In the genomic region with DNA sequence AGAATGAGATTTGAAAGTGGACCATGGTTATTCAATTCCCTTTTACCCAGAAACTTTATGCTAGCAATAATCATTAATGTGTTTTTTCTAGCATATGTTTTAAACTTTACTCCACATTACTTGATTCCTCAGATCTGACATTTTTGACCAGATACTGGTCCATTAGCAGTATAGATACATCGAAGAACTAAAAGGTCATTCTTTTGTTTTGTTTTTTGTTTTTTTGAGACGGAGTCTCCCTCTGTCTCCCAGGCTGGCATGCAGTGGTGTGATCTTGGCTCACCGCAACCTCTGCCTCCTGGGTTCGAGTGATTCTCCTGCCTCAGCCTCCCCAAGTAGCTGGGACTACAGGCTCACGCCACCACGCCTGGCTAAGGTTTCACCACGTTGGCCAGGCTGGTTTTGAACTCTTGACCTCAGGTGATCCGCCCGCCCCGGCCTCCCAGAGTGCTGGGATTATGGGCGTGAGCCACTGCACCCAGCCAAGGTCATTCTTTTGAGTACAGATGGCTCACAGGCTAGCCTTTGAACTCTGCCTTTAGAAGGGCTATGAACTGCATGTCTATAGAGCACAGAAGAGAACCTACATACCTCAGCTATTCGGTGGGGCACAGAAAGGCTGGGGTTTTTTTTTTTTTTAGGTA, we compare ENCODE assay signal across 23 cellular contexts. TPM values are rescaled to one million over a fixed set of nuclear protein-coding genes. Genes with fewer than 3 reads are reported as not detected.
DNase-seq lines count a peak whose midpoint lies in the region; ATAC-seq, FAIRE-seq and TF ChIP-seq lines count a peak whose summit lies in the region.
"Had no signal": no experiment of that assay in that cellular context is flagged by ENCODE, and none has a peak within 500 bp of the region (broad histone marks: within the 10 kb centered on the region; RNA-seq: fewer than 3 reads in every experiment).

No MANE protein-coding gene starts in this region.

- WGBS in heart left ventricle, 4 donors, result 81 to 89% (median 85%) methylated on average over 12 of the region's 12 CpGs
- WGBS in K562 (ENCODE audit: insufficient coverage, low coverage, missing lambda C conversion rate), result 77% methylated on average over 12 of the region's 12 CpGs

- POLR2A ChIA-PET in K562 (lab: Yijun Ruan, JAX), result interaction anchor here (0.5 to 1.6 kb wide), 3 partner anchors 23 to 85 kb away, joined by 3 to 4 read pairs (median 4); a partner anchor contains a TSS

- no TSS peak for BruUV-seq in K562 (replicated peaks; lab: Mats Ljungman, UMichigan)

- H3K27me3 Mint-ChIP-seq in naive B cell, result no peaks in the 10 kb centered on the region
- H3K27me3 Mint-ChIP-seq in type B pancreatic cell, result no peaks in the 10 kb centered on the region
- H3K27me3 Mint-ChIP-seq: activated CD4-positive, alpha-beta T cell treated with anti-CD3 and anti-CD28 coated beads for 36 hours; dendritic cell treated with granulocyte-macrophage colony-stimulating factor and Interleukin-4, amounts not matched to agents 40 ng/mL and 50 ng/mL, for 4 days had no signal

- H3K4me3 ChIP-seq in heart left ventricle (no peak overlapping the region), K562 (no peak overlapping the region)
- H3K4me3 ChIP-seq: ovary had no signal

- H3K27ac Mint-ChIP-seq in naive B cell, result peak overlapping the region in 5 of 6 donors; percentile 5 to 93 (median 49)
- H3K27ac Mint-ChIP-seq in type B pancreatic cell, result peak overlapping the region; percentile 93
- H3K27ac Mint-ChIP-seq: activated CD4-positive, alpha-beta T cell treated with anti-CD3 and anti-CD28 coated beads for 36 hours; CD8-positive, alpha-beta T cell had no signal

- ATAC-seq in heart left ventricle (peak in 1 of 4 donors; percentile 7), left ventricle myocardium superior (no peak), K562 (peak; percentile 44; the same call in 1 of the 3 replicates), naive B cell (ENCODE audit: low read depth in 2 of 2) (no peak)
- ATAC-seq: activated CD4-positive, alpha-beta T cell treated with anti-CD3 and anti-CD28 coated beads for 36 hours; CD8-positive, alpha-beta T cell; stimulated activated naive CD8-positive, alpha-beta T cell treated with anti-CD3 and anti-CD28 coated beads, Interleukin-15, Interleukin-2, amounts not matched to agents 100 U/mL and 50 U/mL, for 24 hours had no signal

- TF ChIP-seq CTCF in heart left ventricle (IDR thresholded peaks at IDR 0.05) (no peak), K562 (IDR thresholded peaks at IDR 0.05 in 2 of 3, conservative IDR thresholded peaks at IDR 0.05 in 1 of 3; ENCODE audit: insufficient read depth in 2 of 3, low read depth in 1 of 3, low read length in 3 of 3) (no peak), type B pancreatic cell (conservative IDR thresholded peaks at IDR 0.05) (no peak), GM13976 (IDR thresholded peaks at IDR 0.05; ENCODE audit: borderline replicate concordance, control extremely low read depth, extremely low read depth, insufficient read depth, missing control alignments) (no peak)

- H3K79me2 ChIP-seq in K562 (ENCODE audit: control insufficient read depth, insufficient read depth, low read length), result no peaks in the 10 kb centered on the region

- H3K9me1 ChIP-seq in K562 (ENCODE audit: control insufficient read depth, insufficient read depth, low read length), result no peaks in the 10 kb centered on the region

- peak overlapping the region in 1 of 2 experiments; percentile 61; a peak in 1 of 4 replicates for H3K9ac ChIP-seq in K562 (ENCODE audit: insufficient read depth in 1 of 2, low read depth in 2 of 2, low read length in 2 of 2)

- TF ChIP-seq POLR2A in heart left ventricle (IDR thresholded peaks at IDR 0.05), result no peak
- TF ChIP-seq POLR2A in K562 (conservative IDR thresholded peaks at IDR 0.05), result no peak

- in situ Hi-C loops in K562 (cut with MboI), result no loop called here
- in situ Hi-C loops in GM13976 (cut with MboI; ENCODE audit: low sequenced_read_pairs, unreplicated experiment), result no loop called here

- CTCF ChIA-PET in K562 (lab: Yijun Ruan, JAX; ENCODE audit: low intra/inter-chr PET ratio), result no interaction called here

- H3K9me3 ChIP-seq in heart left ventricle (no peaks in the 10 kb centered on the region), K562 (replicated peaks; ENCODE audit: control insufficient read depth, insufficient read depth, low read depth, low read length) (no peaks in the 10 kb centered on the region)
- H3K9me3 ChIP-seq: ovary had no signal

- TF ChIP-seq RAD21 in K562 (CRISPR knock-in tag; conservative IDR thresholded peaks at IDR 0.05 in 1 of 2, IDR thresholded peaks at IDR 0.05 in 1 of 2), result no peak

- intact Hi-C loops in heart left ventricle (cut with DNase I), result no loop called here
- intact Hi-C loops in left ventricle myocardium superior (cut with micrococcal nuclease), result no loop called here
- intact Hi-C loops in K562 (cut with micrococcal nuclease), result no loop called here

- H3K4me1 Mint-ChIP-seq in naive B cell (peaks cover 27 to 34% (median 27%) of the 10 kb centered on the region in 3 donors), type B pancreatic cell (ENCODE audit: unreplicated experiment) (peaks cover 14% of the 10 kb centered on the region)
- H3K4me1 Mint-ChIP-seq: activated CD4-positive, alpha-beta T cell treated with anti-CD3 and anti-CD28 coated beads for 36 hours had no signal

- H3K4me3 Mint-ChIP-seq in naive B cell (peak overlapping the region in 7 of 8 donors; percentile 9 to 77 (median 64)), type B pancreatic cell (no peak overlapping the region)
- H3K4me3 Mint-ChIP-seq: activated CD4-positive, alpha-beta T cell treated with anti-CD3 and anti-CD28 coated beads for 36 hours; CD8-positive, alpha-beta T cell; dendritic cell treated with granulocyte-macrophage colony-stimulating factor and Interleukin-4, amounts not matched to agents 40 ng/mL and 50 ng/mL, for 4 days had no signal

- H3K36me3 ChIP-seq in heart left ventricle (peaks cover 0 to 69% (median 53%) of the 10 kb centered on the region in 9 donors), K562 (ENCODE audit: control insufficient read depth, insufficient read depth, low read length) (peaks cover 56% of the 10 kb centered on the region)
- H3K36me3 ChIP-seq: ovary had no signal

- FAIRE-seq in K562 (lab: Jason Lieb, UNC), result peak; percentile 15
- FAIRE-seq: islet of Langerhans had no signal

- TF ChIP-seq EP300 in K562 (IDR thresholded peaks at IDR 0.05; ENCODE audit: low read length), result no peak

- H3K27ac ChIP-seq in heart left ventricle (peak overlapping the region in 10 of 12 donors; percentile 16 to 76 (median 44)), K562 (ENCODE audit: extremely low read depth, low read depth, low read length) (no peak overlapping the region)
- H3K27ac ChIP-seq: ovary had no signal

- H3K27me3 ChIP-seq in heart left ventricle (no peaks in the 10 kb centered on the region), K562 (ENCODE audit: control insufficient read depth in 2 of 2, insufficient read depth in 2 of 2, low read length in 2 of 2) (no peaks in the 10 kb centered on the region)
- H3K27me3 ChIP-seq: ovary had no signal

- DNase-seq in heart left ventricle (no peak), left ventricle myocardium superior (no peak), K562 (ENCODE audit: extremely low read depth in 1 of 4, low spot score in 3 of 4) (no peak), naive B cell (no peak), type B pancreatic cell (ENCODE audit: extremely low spot score, unreplicated experiment) (no peak), GM13976 (ENCODE audit: low spot score) (no peak), NCI-H69 (lab: John Stamatoyannopoulos, UW) (no peak), NCI-H2081 (lab: John Stamatoyannopoulos, UW) (no peak)
- DNase-seq: activated CD4-positive, alpha-beta T cell treated with anti-CD3 and anti-CD28 coated beads for 36 hours; activated CD8-positive, alpha-beta memory T cell treated with anti-CD3 and anti-CD28 coated beads, Interleukin-2, amount 50 U/mL, for 48 hours; activated naive CD4-positive, alpha-beta T cell treated with Interleukin-2 at 50 U/mL for 16 hours; CD8-positive, alpha-beta T cell; erythroblast; NCI-H1092; NCI-H2171; ovary; SHP77 treated with DMSO at 0.1 percent for 48 hours; stimulated activated CD4-positive, alpha-beta T cell treated with anti-CD3 and anti-CD28 coated beads, Interleukin-12 subunit alpha, Interleukin-12 subunit beta, amount 100 ng/mL, for 4 hours; stimulated activated naive CD8-positive, alpha-beta T cell treated with anti-CD3 and anti-CD28 coated beads, Interleukin-15, Interleukin-2, amounts not matched to agents 100 U/mL and 50 U/mL, for 24 hours had no signal

- H3K4me1 ChIP-seq in heart left ventricle (peaks cover 0 to 48% (median 25%) of the 10 kb centered on the region in 12 donors), K562 (replicated peaks in 1 of 2; ENCODE audit: control insufficient read depth in 2 of 2, insufficient read depth in 2 of 2, low read length in 2 of 2) (peaks cover 4 to 10% of the 10 kb centered on the region in 2 experiments; a peak in 4 of 5 replicates)

- H4K20me1 ChIP-seq in K562 (replicated peaks; ENCODE audit: control insufficient read depth, insufficient read depth, low read length), result no peaks in the 10 kb centered on the region

- H3K9me3 Mint-ChIP-seq in naive B cell (no peaks in the 10 kb centered on the region), type B pancreatic cell (no peaks in the 10 kb centered on the region)
- H3K9me3 Mint-ChIP-seq: CD8-positive, alpha-beta T cell; dendritic cell treated with granulocyte-macrophage colony-stimulating factor and Interleukin-4, amounts not matched to agents 40 ng/mL and 50 ng/mL, for 4 days had no signal

- no peak overlapping the region for H3K4me2 ChIP-seq in K562 (ENCODE audit: insufficient read depth, low read length)

- no peak overlapping the region for H2AFZ ChIP-seq in K562 (ENCODE audit: low read depth, low read length)

- H3K36me3 Mint-ChIP-seq in naive B cell (peaks cover 0 to 7% of the 10 kb centered on the region in 2 donors), type B pancreatic cell (peaks cover 16% of the 10 kb centered on the region)

RNA-seq across cellular contexts. Expression of a gene that starts 28.6 kb away (rescaled TPM):
- total RNA-seq in heart left ventricle (100 to 1,000 TPM; 102 to 232 (median 119) TPM), left ventricle myocardium superior (102 TPM), K562 (2014; rRNA removed) (61.6 and 77.7 TPM in 2 replicates), K562 (2014; rRNA removed; fragmentation: Illumina TruSeq; extraction: Trizol) (63.6 and 68.7 TPM in 2 replicates), K562 (2015; rRNA removed; fragmentation: Illumina TruSeq; extraction: Trizol) (67.6 and 69.3 TPM in 2 replicates), K562 (2021) (74.2 and 82.5 TPM in 2 replicates), type B pancreatic cell (ENCODE audit: low replicate concordance) (89.6 and 114 TPM in 2 replicates)
- polyA plus RNA-seq in heart left ventricle (100 to 1,000 TPM in 1 of 2 donors, 10 to 100 TPM in 1; 35.5 to 147 TPM), K562 (2011; rRNA removed) (49.7 and 71.8 TPM in 2 replicates), K562 (2014; fragmentation: Illumina TruSeq; extraction: Trizol) (67.0 and 67.4 TPM in 2 replicates), K562 (2014; fragmentation: Nextera tagmentation; extraction: Ambion mirVana) (10 to 100 TPM; 75.8 to 83.4 TPM), K562 (2014; rRNA removed) (31.7 and 41.3 TPM in 2 replicates), naive B cell (ENCODE audit: low read depth in 6 of 6) (10 to 100 TPM in 5 of 6 donors, 1 to 10 TPM in 1; 8.9 to 27.0 (median 14.7) TPM)
- total RNA-seq in K562 (2011; cell fraction: chromatin; rRNA removed; ENCODE audit: low replicate concordance), result 21.4 and 25.8 TPM in 2 replicates
- 10.4 and 15.0 TPM in 2 replicates for total RNA-seq in K562 (2011; cell fraction: nucleolus; rRNA removed)
- total RNA-seq in K562 (2011; cell fraction: nucleoplasm; rRNA removed), result 25.0 and 30.4 TPM in 2 replicates
- 29.5 and 60.9 TPM in 2 replicates for polyA plus RNA-seq in K562 (2011; cell fraction: cytosol; rRNA removed)
- 9.7 and 16.8 TPM in 2 replicates for polyA plus RNA-seq in K562 (2011; cell fraction: nucleus; rRNA removed)
- polyA plus RNA-seq in K562 (2012), result 56.6 and 61.2 TPM in 2 replicates
- polyA minus RNA-seq in K562 (2011; rRNA and poly(A)+ RNA removed), result 75.5 and 113 TPM in 2 replicates
- polyA minus RNA-seq in K562 (2011; cell fraction: cytosol; rRNA and poly(A)+ RNA removed), result 62.4 and 104 TPM in 2 replicates
- 5.1 and 9.6 TPM in 2 replicates for polyA minus RNA-seq in K562 (2011; cell fraction: nucleus; rRNA and poly(A)+ RNA removed)

RNA-seq across cellular contexts. Expression of a gene that starts 29.1 kb away (rescaled TPM):
- not detected for total RNA-seq in heart left ventricle
- polyA plus RNA-seq in heart left ventricle, result not detected
- total RNA-seq in left ventricle myocardium superior, result not detected
- not detected in 2 replicates for total RNA-seq in K562 (2011; cell fraction: chromatin; rRNA removed; ENCODE audit: low replicate concordance)
- not detected in 2 replicates for total RNA-seq in K562 (2011; cell fraction: nucleolus; rRNA removed)
- total RNA-seq in K562 (2011; cell fraction: nucleoplasm; rRNA removed), result not detected in 2 replicates
- not detected in 2 replicates for total RNA-seq in K562 (2014; rRNA removed)
- total RNA-seq in K562 (2014; rRNA removed; fragmentation: Illumina TruSeq; extraction: Trizol), result not detected in 2 replicates
- not detected in 2 replicates for total RNA-seq in K562 (2015; rRNA removed; fragmentation: Illumina TruSeq; extraction: Trizol)
- total RNA-seq in K562 (2021), result not detected in 2 replicates
- polyA plus RNA-seq in K562 (2011; rRNA removed), result 0.03 TPM in 1 of 2 replicates, not detected in the other
- polyA plus RNA-seq in K562 (2011; cell fraction: cytosol; rRNA removed), result not detected in 2 replicates
- not detected in 2 replicates for polyA plus RNA-seq in K562 (2011; cell fraction: nucleus; rRNA removed)
- polyA plus RNA-seq in K562 (2012), result not detected in 2 replicates
- polyA plus RNA-seq in K562 (2014; fragmentation: Illumina TruSeq; extraction: Trizol), result not detected in 2 replicates
- not detected for polyA plus RNA-seq in K562 (2014; fragmentation: Nextera tagmentation; extraction: Ambion mirVana)
- polyA plus RNA-seq in K562 (2014; rRNA removed), result not detected in 2 replicates
- polyA minus RNA-seq in K562 (2011; rRNA and poly(A)+ RNA removed), result not detected in 2 replicates
- not detected in 2 replicates for polyA minus RNA-seq in K562 (2011; cell fraction: cytosol; rRNA and poly(A)+ RNA removed)
- not detected in 2 replicates for polyA minus RNA-seq in K562 (2011; cell fraction: nucleus; rRNA and poly(A)+ RNA removed)
- not detected for polyA plus RNA-seq in naive B cell (ENCODE audit: low read depth in 6 of 6)
- not detected in 2 replicates for total RNA-seq in type B pancreatic cell (ENCODE audit: low replicate concordance)
- total RNA-seq: A673; activated CD4-positive, alpha-beta T cell treated with anti-CD3 and anti-CD28 coated beads for 36 hours; CD8-positive, alpha-beta T cell; ovary; T-helper 2 cell treated with Interferon-gamma antibody and Interleukin-4, amounts not matched to agents 100 ng/mL and 5 ng/mL, for 36 hours had no signal
- polyA plus RNA-seq: ovary had no signal
